Comparison of ENCODE assay signal across 8 cellular contexts in the genomic region with DNA sequence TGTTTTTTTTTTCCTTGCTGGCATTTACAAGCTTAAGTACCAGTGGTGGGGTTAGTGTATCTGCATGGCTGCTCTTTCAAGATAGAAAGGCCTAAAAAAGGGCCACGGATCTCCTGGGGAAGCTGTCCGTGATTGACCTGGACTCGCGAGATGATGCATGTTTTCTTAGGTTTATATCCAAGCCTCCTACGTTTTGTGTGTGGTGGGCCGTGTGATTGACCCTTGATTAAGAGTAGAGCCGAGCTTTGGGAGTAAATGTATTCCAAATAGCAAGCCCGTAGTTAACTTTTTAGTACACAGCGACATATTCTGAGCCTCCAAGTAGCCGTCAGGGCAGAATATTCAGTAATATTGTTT. TPM values are rescaled to one million over a fixed set of nuclear protein-coding genes. Genes with fewer than 3 reads are reported as not detected.
DNase-seq lines count a peak whose midpoint lies in the region; ATAC-seq and TF ChIP-seq lines count a peak whose summit lies in the region.
"Not testable (repeated sequence)": the region's sequence is repeated elsewhere in the genome, so short reads cannot be mapped to it uniquely, and the experiment has no call there.

No MANE protein-coding gene starts in this region.

- peak overlapping the region; percentile 88 for H3K4me3 ChIP-seq in DOHH2 (ENCODE audit: low read length)
- H3K4me3 ChIP-seq in GM23338 = peak overlapping the region; percentile 93
- H3K4me3 ChIP-seq in brain microvascular endothelial cell (ENCODE audit: low read depth, low read length) = peak overlapping the region; percentile 71
- peak overlapping the region; percentile 96 for H3K4me3 ChIP-seq in left ventricle myocardium inferior
- H3K4me3 ChIP-seq in testis = peak overlapping the region; percentile 77 to 81

- CTCF ChIA-PET in T-cell (lab: Charles Lee) = interaction anchor here (0.6 to 2.1 kb wide), 4 partner anchors 52 to 722 kb away, joined by 3 to 5 read pairs (median 3); no protein-coding TSS in a partner anchor

- DNase-seq in GM23338 (ENCODE audit: low spot score) (peak; percentile 3), HT-29 (ENCODE audit: low spot score) (peak; percentile 16), brain microvascular endothelial cell (peak; percentile 46)
- not testable (repeated sequence) for DNase-seq in T-cell, left ventricle myocardium inferior, natural killer cell, testis

- in situ Hi-C loops in brain microvascular endothelial cell (cut with HindIII; ENCODE audit: low pct_ligation_motif_present, low sequenced_read_pairs) = not testable (repeated sequence)

- intact Hi-C loops in left ventricle myocardium inferior (cut with micrococcal nuclease); testis (cut with DNase I; ENCODE audit: low total_unique reads): not testable (repeated sequence)
- intact Hi-C loops in natural killer cell (cut with micrococcal nuclease) = loop anchor here (5.0 kb wide), 1 partner anchor 55 kb away; no protein-coding TSS in a partner anchor

- H3K4me2 ChIP-seq in DOHH2 (ENCODE audit: low read length) = peak overlapping the region; percentile 72
- peak overlapping the region; percentile 97 for H3K4me2 ChIP-seq in GM23338

- not testable (repeated sequence) for H3K27me3 Mint-ChIP-seq in GM23338 (ENCODE audit: insufficient read depth, low read depth, poor library complexity); T-cell; natural killer cell (ENCODE audit: low read depth in 2 of 2)

- H3K27me3 ChIP-seq in DOHH2 (ENCODE audit: control insufficient read depth, low read length); GM23338 (ENCODE audit: insufficient read depth); brain microvascular endothelial cell (replicated peaks); left ventricle myocardium inferior (ENCODE audit: low read depth); testis: not testable (repeated sequence)

- H4K20me1 ChIP-seq in DOHH2 (ENCODE audit: control insufficient read depth, insufficient read depth, low read depth, low read length); GM23338 (replicated peaks; ENCODE audit: insufficient read depth): not testable (repeated sequence)

- peaks cover 12% of the 10 kb centered on the region; the same call in 2 of the 3 replicates for H3K36me3 Mint-ChIP-seq in GM23338 (ENCODE audit: low read depth)
- not testable (repeated sequence) for H3K36me3 Mint-ChIP-seq in T-cell, natural killer cell

- H2AFZ ChIP-seq in GM23338 = not testable (repeated sequence)

- WGBS in testis, 2 donors = 0 to 1% methylated on average over 10 of the region's 10 CpGs

- H3K27ac ChIP-seq in DOHH2 (ENCODE audit: low read depth, low read length) (peak overlapping the region; percentile 43), GM23338 (ENCODE audit: low read depth) (peak overlapping the region; percentile 83; the same call in 1 of the 2 replicates), brain microvascular endothelial cell (peak overlapping the region; percentile 88), left ventricle myocardium inferior (replicated peaks) (peak overlapping the region; percentile 89), testis (peak overlapping the region; percentile 65 to 85)

- peak; percentile 11 for ATAC-seq in GM23338
- ATAC-seq in T-cell (replicated peaks in 1 of 4) = peak in 1 of 4 experiments; percentile 9
- ATAC-seq in natural killer cell = peak in 2 of 3 donors; percentile 6 to 14

- H3K36me3 ChIP-seq in DOHH2 (ENCODE audit: control insufficient read depth, low read length) (peaks cover 25% of the 10 kb centered on the region), left ventricle myocardium inferior (peaks cover 22% of the 10 kb centered on the region)
- not testable (repeated sequence) for H3K36me3 ChIP-seq in GM23338 (ENCODE audit: insufficient read depth); brain microvascular endothelial cell (replicated peaks); testis (ENCODE audit: low read depth, missing control alignments)

- H3K9me3 ChIP-seq in DOHH2 (ENCODE audit: control insufficient read depth, insufficient read depth, low read length); left ventricle myocardium inferior (replicated peaks); testis: not testable (repeated sequence)

- H3K4me1 Mint-ChIP-seq in GM23338 = peaks cover 15% of the 10 kb centered on the region
- H3K4me1 Mint-ChIP-seq in T-cell = peaks cover 51 to 54% (median 53%) of the 10 kb centered on the region in 3 donors
- peaks cover 47 to 48% of the 10 kb centered on the region in 2 donors for H3K4me1 Mint-ChIP-seq in natural killer cell

- not testable (repeated sequence) for H3K9me3 Mint-ChIP-seq in GM23338, T-cell, natural killer cell

- H3K79me2 ChIP-seq in DOHH2 (ENCODE audit: control insufficient read depth, low read length) = peaks cover 88% of the 10 kb centered on the region
- peaks cover 84% of the 10 kb centered on the region for H3K79me2 ChIP-seq in GM23338 (replicated peaks; ENCODE audit: insufficient read depth)

- TF ChIP-seq POLR2A in testis (IDR thresholded peaks at IDR 0.05) = not testable (repeated sequence)

- H3F3A ChIP-seq in DOHH2 (ENCODE audit: control insufficient read depth, insufficient read depth); GM23338 (replicated peaks; ENCODE audit: low read depth): not testable (repeated sequence)

- H3K27ac Mint-ChIP-seq in GM23338 (peak overlapping the region; percentile 98), T-cell (peak overlapping the region; percentile 80 to 95), natural killer cell (peak overlapping the region; percentile 92 to 98)

- not testable (repeated sequence) for H3K9me2 ChIP-seq in DOHH2 (replicated peaks; ENCODE audit: control insufficient read depth, low read length); GM23338 (ENCODE audit: insufficient read depth)

- H3K4me3 Mint-ChIP-seq in GM23338 = peak overlapping the region; percentile 99
- H3K4me3 Mint-ChIP-seq in T-cell = peak overlapping the region; percentile 99 to 100 (median 99)
- H3K4me3 Mint-ChIP-seq in natural killer cell = peak overlapping the region; percentile 98

- H3K4me1 ChIP-seq in DOHH2 (ENCODE audit: control insufficient read depth, low read length) (peaks cover 25% of the 10 kb centered on the region), left ventricle myocardium inferior (peaks cover 47% of the 10 kb centered on the region)
- not testable (repeated sequence) for H3K4me1 ChIP-seq in GM23338 (ENCODE audit: insufficient read depth); testis

- not testable (repeated sequence) for TF ChIP-seq CTCF in DOHH2 (IDR thresholded peaks at IDR 0.05; ENCODE audit: low read depth, low read length, poor library complexity, severe bottlenecking); GM23338 (conservative IDR thresholded peaks at IDR 0.05; ENCODE audit: low read depth in 2 of 2); brain microvascular endothelial cell (IDR thresholded peaks at IDR 0.05; ENCODE audit: low read depth, low read length, missing control alignments); left ventricle myocardium inferior (IDR thresholded peaks at IDR 0.05; ENCODE audit: borderline replicate concordance); natural killer cell (IDR thresholded peaks at IDR 0.05); testis (IDR thresholded peaks at IDR 0.05)

- POLR2A ChIA-PET in T-cell (lab: Charles Lee) = interaction anchor here in 1 of 2 donors (0.5 to 0.6 kb wide), 2 partner anchors 56 to 331 kb away, joined by 3 to 4 read pairs; no protein-coding TSS in a partner anchor

RNA-seq across cellular contexts. Expression of a gene that starts 0.5 kb away (rescaled TPM):
- 110 and 120 TPM in 2 replicates for total RNA-seq in GM23338 (2014; rRNA removed; shearing (Covaris generic))
- polyA plus RNA-seq in GM23338 (2016; fragmentation: Nextera tagmentation; extraction: Ambion mirVana) (199 and 218 TPM in 2 replicates), testis (ENCODE audit: insufficient read depth, low read depth, low replicate concordance) (214 TPM)
- 89.0 and 90.5 TPM in 2 replicates for total RNA-seq in HT-29 (2014; rRNA removed; shearing (Covaris generic))
- total RNA-seq in T-cell (10 to 100 TPM; 24.5 to 27.0 (median 24.8) TPM), left ventricle myocardium inferior (83.5 TPM), natural killer cell (10 to 100 TPM; 26.9 to 31.5 (median 27.3) TPM), testis (100 to 1,000 TPM; 113 to 119 TPM)

RNA-seq across cellular contexts. Expression of a gene that starts 57.6 kb away (rescaled TPM):
- total RNA-seq in GM23338 (2014; rRNA removed; shearing (Covaris generic)) = 76.9 and 79.8 TPM in 2 replicates
- 24.0 and 24.9 TPM in 2 replicates for polyA plus RNA-seq in GM23338 (2016; fragmentation: Nextera tagmentation; extraction: Ambion mirVana)
- total RNA-seq in HT-29 (2014; rRNA removed; shearing (Covaris generic)) = 41.0 and 51.7 TPM in 2 replicates
- total RNA-seq in T-cell = 10 to 100 TPM; 60.1 to 86.8 (median 75.3) TPM
- 270 TPM for total RNA-seq in left ventricle myocardium inferior
- total RNA-seq in natural killer cell = 100 to 1,000 TPM in 2 of 3 donors, 10 to 100 TPM in 1; 88.4 to 104 (median 103) TPM
- total RNA-seq in testis = 10 to 100 TPM; 64.4 to 76.0 TPM
- 90.8 TPM for polyA plus RNA-seq in testis (ENCODE audit: insufficient read depth, low read depth, low replicate concordance)
